In the genomic region with DNA sequence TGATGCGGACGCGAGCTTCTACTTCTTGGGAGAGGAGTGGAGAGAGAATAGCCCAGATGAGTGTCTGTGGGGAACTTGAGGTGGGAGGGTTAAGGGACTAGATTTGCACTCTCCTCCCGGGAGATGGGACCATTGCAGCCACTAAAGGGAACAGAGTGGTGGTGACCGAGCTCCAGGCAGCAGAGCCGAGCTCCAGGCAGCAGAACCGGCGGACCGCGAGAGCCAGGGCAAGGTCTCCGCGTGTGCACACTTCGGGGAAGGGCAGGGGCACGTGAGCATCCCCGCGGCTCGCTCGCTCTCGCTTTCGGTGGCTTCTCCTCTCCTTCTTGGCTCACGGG, we compare ENCODE assay signal across 8 cellular contexts. TPM values are rescaled to one million over a fixed set of nuclear protein-coding genes. Genes with fewer than 3 reads are reported as not detected.
DNase-seq lines count a peak whose midpoint lies in the region; ATAC-seq and TF ChIP-seq lines count a peak whose summit lies in the region.

No MANE protein-coding gene starts in this region.

- no peaks in the 10 kb centered on the region for H3K36me3 ChIP-seq in right lobe of liver

- no peak for TF ChIP-seq POLR2A in right lobe of liver (IDR thresholded peaks at IDR 0.05)

- no peaks in the 10 kb centered on the region for H3K9me3 ChIP-seq in right lobe of liver

- H3K36me3 Mint-ChIP-seq in activated CD4-positive, alpha-beta T cell treated with anti-CD3 and anti-CD28 coated beads, Interleukin-2, amount 10 ng/mL, durations not matched to agents 24 days and 14 days (ENCODE audit: low read depth): no peaks in the 10 kb centered on the region
- peaks cover 21% of the 10 kb centered on the region for H3K36me3 Mint-ChIP-seq in brain
- peaks cover 13% of the 10 kb centered on the region for H3K36me3 Mint-ChIP-seq in type B pancreatic cell

- intact Hi-C loops in activated CD4-positive, alpha-beta T cell treated with anti-CD3 and anti-CD28 coated beads, Interleukin-2, amount 10 ng/mL, durations not matched to agents 24 days and 14 days (cut with micrococcal nuclease): no loop called here
- intact Hi-C loops in right lobe of liver (cut with DNase I): no loop called here

- peaks cover 71% of the 10 kb centered on the region for H3K27me3 Mint-ChIP-seq in activated CD4-positive, alpha-beta T cell treated with anti-CD3 and anti-CD28 coated beads, Interleukin-2, amount 10 ng/mL, durations not matched to agents 24 days and 14 days
- H3K27me3 Mint-ChIP-seq in brain (peaks cover 5% of the 10 kb centered on the region), type B pancreatic cell (peaks cover 29% of the 10 kb centered on the region)

- no peak overlapping the region for H3K27ac ChIP-seq in right lobe of liver

- H3K4me3 Mint-ChIP-seq in activated CD4-positive, alpha-beta T cell treated with anti-CD3 and anti-CD28 coated beads, Interleukin-2, amount 10 ng/mL, durations not matched to agents 24 days and 14 days: peak overlapping the region; percentile 66
- peak overlapping the region; percentile 90 to 98 (median 95) for H3K4me3 Mint-ChIP-seq in brain
- H3K4me3 Mint-ChIP-seq in type B pancreatic cell: peak overlapping the region; percentile 95

- peaks cover 9% of the 10 kb centered on the region for H3K4me1 Mint-ChIP-seq in activated CD4-positive, alpha-beta T cell treated with anti-CD3 and anti-CD28 coated beads, Interleukin-2, amount 10 ng/mL, durations not matched to agents 24 days and 14 days
- H3K4me1 Mint-ChIP-seq in brain: peaks cover 84% of the 10 kb centered on the region
- peaks cover 46% of the 10 kb centered on the region for H3K4me1 Mint-ChIP-seq in type B pancreatic cell (ENCODE audit: unreplicated experiment)

- H3K4me1 ChIP-seq in right lobe of liver: peaks cover 0 to 10% (median 2%) of the 10 kb centered on the region in 4 donors

- WGBS in right lobe of liver (ENCODE audit: insufficient coverage, low coverage, low lambda C conversion rate, missing lambda C conversion rate): 9% methylated on average over 4 of the region's 21 CpGs

- peak overlapping the region; percentile 32 to 48 (median 43) for H3K4me3 ChIP-seq in right lobe of liver

- no peaks in the 10 kb centered on the region for H3K9me3 Mint-ChIP-seq in activated CD4-positive, alpha-beta T cell treated with anti-CD3 and anti-CD28 coated beads, Interleukin-2, amount 10 ng/mL, durations not matched to agents 24 days and 14 days
- no peaks in the 10 kb centered on the region for H3K9me3 Mint-ChIP-seq in brain
- H3K9me3 Mint-ChIP-seq in type B pancreatic cell: no peaks in the 10 kb centered on the region

- ATAC-seq in right lobe of liver (peak; percentile 52 to 58 (median 54)), GM19324 (IDR thresholded peaks at IDR 0.05; ENCODE audit: low FRiP score, unreplicated experiment) (no peak)

- TF ChIP-seq CTCF in brain (conservative IDR thresholded peaks at IDR 0.05) (no peak), right lobe of liver (IDR thresholded peaks at IDR 0.05) (no peak), type B pancreatic cell (conservative IDR thresholded peaks at IDR 0.05) (no peak)

- H3K27me3 ChIP-seq in right lobe of liver: peaks cover 0 to 28% of the 10 kb centered on the region in 2 donors

- no peak overlapping the region for H3K27ac Mint-ChIP-seq in activated CD4-positive, alpha-beta T cell treated with anti-CD3 and anti-CD28 coated beads, Interleukin-2, amount 10 ng/mL, durations not matched to agents 24 days and 14 days
- H3K27ac Mint-ChIP-seq in brain (peak overlapping the region; percentile 91 to 97 (median 95)), type B pancreatic cell (peak overlapping the region; percentile 72)

- DNase-seq in activated CD4-positive, alpha-beta T cell treated with anti-CD3 and anti-CD28 coated beads, Interleukin-2, amount 10 ng/mL, durations not matched to agents 24 days and 14 days: peak; percentile 63
- no peak for DNase-seq in activated CD4-positive, alpha-beta T cell treated with anti-CD3 and anti-CD28 coated beads for 4 hours
- DNase-seq in right lobe of liver (no peak), type B pancreatic cell (ENCODE audit: extremely low spot score, unreplicated experiment) (no peak), NCI-H1048 (lab: John Stamatoyannopoulos, UW) (no peak), NCI-H187 treated with DMSO at 0.1 percent for 48 hours (lab: John Stamatoyannopoulos, UW) (no peak)

RNA-seq across cellular contexts. Expression of a gene that starts 1.1 kb away (rescaled TPM):
- total RNA-seq in activated CD4-positive, alpha-beta T cell treated with anti-CD3 and anti-CD28 coated beads, Interleukin-2, amount 10 ng/mL, durations not matched to agents 24 days and 14 days: not detected in 2 replicates
- 0.63 TPM for polyA plus RNA-seq in brain (ENCODE audit: insufficient read depth, low read depth, low replicate concordance)
- not detected for total RNA-seq in right lobe of liver
- total RNA-seq in type B pancreatic cell (ENCODE audit: low replicate concordance): 18.8 and 169 TPM in 2 replicates

RNA-seq across cellular contexts. Expression of a gene that starts 46.0 kb away (rescaled TPM):
- 0.19 and 0.26 TPM in 2 replicates for total RNA-seq in activated CD4-positive, alpha-beta T cell treated with anti-CD3 and anti-CD28 coated beads, Interleukin-2, amount 10 ng/mL, durations not matched to agents 24 days and 14 days
- 1.4 TPM for polyA plus RNA-seq in brain (ENCODE audit: insufficient read depth, low read depth, low replicate concordance)
- total RNA-seq in right lobe of liver (under 1 TPM in 1 of 6 experiments, not detected in 5; 0.02 TPM), type B pancreatic cell (ENCODE audit: low replicate concordance) (2.4 and 17.1 TPM in 2 replicates)

Comparison
In these comparisons a context has a peak if more than half of its experiments do, and no peak if none do; other contexts are left out.
1. RNA of a gene that starts 1.1 kb away (total RNA-seq): 18.8 to 169 TPM in type B pancreatic cell; not detected in activated CD4-positive, alpha-beta T cell treated with anti-CD3 and anti-CD28 coated beads, Interleukin-2, amount 10 ng/mL, durations not matched to agents 24 days and 14 days and not detected in right lobe of liver; every median in the first group is over 10 times any median in the second.
2. Peak in every context shown above with its lines, with median percentiles within 50 percentile points of each other: H3K4me3 Mint-ChIP-seq.